In genomic region chr6:88166901-88167624, GRCh38 we compare ENCODE assay signal across 8 cellular contexts. TPM values are rescaled to one million over a fixed set of nuclear protein-coding genes. Genes with fewer than 3 reads are reported as not detected.
A peak's percentile ranks its signal among the peaks of the same experiment; 100 is the strongest.
DNase-seq lines count a peak whose midpoint lies in the region; ATAC-seq and TF ChIP-seq lines count a peak whose summit lies in the region.

No MANE protein-coding gene starts in this region.

- H3K36me3 ChIP-seq in H7 (replicated peaks; ENCODE audit: control insufficient read depth, insufficient read depth, low read length) (no peaks in the 10 kb centered on the region), NT2/D1 (ENCODE audit: insufficient read depth, insufficient read length, low read length) (no peaks in the 10 kb centered on the region), osteoblast (ENCODE audit: insufficient read depth, low read length) (no peaks in the 10 kb centered on the region)

- H3K27me3 Mint-ChIP-seq in endothelial cell (ENCODE audit: unreplicated experiment) = peaks cover 12% of the 10 kb centered on the region

- peak overlapping the region; percentile 60 for H3K4me2 ChIP-seq in osteoblast (ENCODE audit: insufficient read depth, low read length)

- H3K4me1 ChIP-seq in NT2/D1 (ENCODE audit: insufficient read depth, insufficient read length) = peaks cover 1% of the 10 kb centered on the region
- no peaks in the 10 kb centered on the region for H3K4me1 ChIP-seq in osteoblast (ENCODE audit: insufficient read depth, low read length)

- H4K20me1 ChIP-seq in osteoblast (ENCODE audit: insufficient read depth, low read length) = no peaks in the 10 kb centered on the region

- H3K27ac Mint-ChIP-seq in endothelial cell (ENCODE audit: unreplicated experiment) = no peak overlapping the region

- H3K9me3 ChIP-seq in NT2/D1 (ENCODE audit: insufficient read depth, low read length) (no peaks in the 10 kb centered on the region), osteoblast (ENCODE audit: low read depth, low read length) (no peaks in the 10 kb centered on the region)

- H3K27ac ChIP-seq in osteoblast (ENCODE audit: low read depth, low read length) = no peak overlapping the region

- peak; percentile 78 for DNase-seq in H7
- no peak for DNase-seq in NT2/D1 (ENCODE audit: low read depth, low spot score)
- peak; percentile 14 for DNase-seq in endothelial cell (ENCODE audit: low spot score)
- peak; percentile 69 for DNase-seq in osteoblast (ENCODE audit: insufficient read length, low spot score, missing footprints)
- no peak for DNase-seq in HK-2 (ENCODE audit: unreplicated experiment)
- DNase-seq in activated gamma-delta T cell treated with Interleukin-2 at 50 U/mL for 16 hours = no peak
- no peak for DNase-seq in NK-92 treated with Interleukin-12 subunit alpha and Interleukin-12 subunit beta, amount 100 ng/mL, for 24 hours (lab: John Stamatoyannopoulos, UW)

- H3K9ac ChIP-seq in NT2/D1 (ENCODE audit: insufficient read length, low read depth) = peak overlapping the region; percentile 71

- H3K4me3 ChIP-seq in H7 (ENCODE audit: insufficient read depth, low read depth, low read length) (peak overlapping the region; percentile 74), NT2/D1 (ENCODE audit: insufficient read length, low read depth) (peak overlapping the region; percentile 61), osteoblast (ENCODE audit: insufficient read depth, low read length) (no peak overlapping the region)

- peaks cover 3% of the 10 kb centered on the region for H3K36me3 Mint-ChIP-seq in endothelial cell (ENCODE audit: low read depth, unreplicated experiment)

- H3K27me3 ChIP-seq in H7 (ENCODE audit: control insufficient read depth, insufficient read depth, low read length) (peaks cover 26% of the 10 kb centered on the region), NT2/D1 (ENCODE audit: insufficient read depth, insufficient read length) (peaks cover 61% of the 10 kb centered on the region), osteoblast (ENCODE audit: insufficient read depth, low read length) (peaks cover 61% of the 10 kb centered on the region)

- no peaks in the 10 kb centered on the region for H3K9me3 Mint-ChIP-seq in endothelial cell (ENCODE audit: unreplicated experiment)

- H3K79me2 ChIP-seq in osteoblast (ENCODE audit: insufficient read depth, low read length) = no peaks in the 10 kb centered on the region

- TF ChIP-seq CTCF in endothelial cell (IDR thresholded peaks at IDR 0.05; ENCODE audit: unreplicated experiment) (no peak), osteoblast (IDR thresholded peaks at IDR 0.05; ENCODE audit: extremely low read depth, low read depth, low read length) (no peak)

- peak; percentile 19 for ATAC-seq in GM18511 (IDR thresholded peaks at IDR 0.05; ENCODE audit: unreplicated experiment)

- H3K4me3 Mint-ChIP-seq in endothelial cell (ENCODE audit: unreplicated experiment) = peak overlapping the region; percentile 82

- H3K4me1 Mint-ChIP-seq in endothelial cell (ENCODE audit: unreplicated experiment) = peaks cover 9% of the 10 kb centered on the region

- no peak overlapping the region for H2AFZ ChIP-seq in osteoblast (ENCODE audit: low read length)

RNA-seq across cellular contexts. Expression of gene CNR1, which starts 0.9 kb away (rescaled TPM):
- total RNA-seq in H7 (2014; rRNA removed; shearing (Covaris generic)) = 2.2 and 6.0 TPM in 2 replicates
- total RNA-seq in endothelial cell (ENCODE audit: unreplicated experiment) (2.0 TPM), osteoblast (not detected in 2 replicates)

Comparison
In these comparisons a context has a peak if more than half of its experiments do, and no peak if none do; other contexts are left out.
1. DNase-seq: peak in H7 (single experiment), endothelial cell (single experiment) and osteoblast (single experiment); none in NT2/D1 (single experiment), HK-2 (single experiment), activated gamma-delta T cell treated with Interleukin-2 at 50 U/mL for 16 hours (single experiment) and NK-92 treated with Interleukin-12 subunit alpha and Interleukin-12 subunit beta, amount 100 ng/mL, for 24 hours (single experiment).